ENCODE assay signal across 20 cellular contexts in the genomic region with DNA sequence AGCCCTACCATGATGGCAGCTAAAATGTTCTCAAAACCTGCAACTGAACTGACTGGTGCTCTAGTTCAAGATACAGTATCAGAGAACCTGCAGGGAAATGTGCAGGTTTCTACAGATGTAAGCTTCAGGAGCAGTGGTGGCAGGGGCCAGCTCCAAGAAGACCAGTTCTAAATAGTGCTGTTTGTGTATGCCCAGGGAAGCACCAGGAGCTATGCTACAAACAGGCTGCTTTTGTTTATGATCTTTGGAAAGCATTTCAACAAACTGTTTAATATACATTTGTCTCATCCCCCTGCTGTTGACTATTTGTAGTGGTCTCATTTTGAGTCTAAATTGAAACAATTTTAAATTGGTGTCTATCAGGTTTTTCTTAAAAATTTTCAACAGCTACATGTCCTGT. TPM values are rescaled to one million over a fixed set of nuclear protein-coding genes. Genes with fewer than 3 reads are reported as not detected.
DNase-seq lines count a peak whose midpoint lies in the region; ATAC-seq and TF ChIP-seq lines count a peak whose summit lies in the region.
"Had no signal": no experiment of that assay in that cellular context is flagged by ENCODE, and none has a peak within 500 bp of the region (broad histone marks: within the 10 kb centered on the region; RNA-seq: fewer than 3 reads in every experiment).

No MANE protein-coding gene starts in this region.

- H3K27ac ChIP-seq in hepatocyte, result peak overlapping the region; percentile 82
- H3K27ac ChIP-seq: BLaER1 had no signal

- no peak overlapping the region for H2AFZ ChIP-seq in hepatocyte

- H3K4me1 Mint-ChIP-seq in HFFc6 (ENCODE audit: low read depth), result no peaks in the 10 kb centered on the region
- H3K4me1 Mint-ChIP-seq in progenitor cell of endocrine pancreas (ENCODE audit: low read depth), result peaks cover 21% of the 10 kb centered on the region

- no peaks in the 10 kb centered on the region for H3K9me2 ChIP-seq in hepatocyte (replicated peaks; ENCODE audit: insufficient read depth)

- H3K27me3 ChIP-seq in hepatocyte, result no peaks in the 10 kb centered on the region
- H3K27me3 ChIP-seq: BLaER1, MG63, SJSA1 had no signal

- no peaks in the 10 kb centered on the region for H3K36me3 ChIP-seq in hepatocyte (replicated peaks; ENCODE audit: insufficient read depth, low read depth)

- no peaks in the 10 kb centered on the region for H4K20me1 ChIP-seq in hepatocyte (ENCODE audit: insufficient read depth, poor library complexity, severe bottlenecking)
- H4K20me1 ChIP-seq: BLaER1 had no signal

- in situ Hi-C loops in SK-MEL-5 (cut with HindIII; ENCODE audit: low pct_unique_long_range_greater_than_20kb, low sequenced_read_pairs), result no loop called here

- DNase-seq in HFFc6, result no peak
- peak; percentile 43 for DNase-seq in SK-MEL-5 (ENCODE audit: low read depth, low spot score)
- DNase-seq in hepatocyte (ENCODE audit: low spot score), result no peak
- DNase-seq in progenitor cell of endocrine pancreas (ENCODE audit: low spot score, unreplicated experiment), result no peak
- no peak for DNase-seq in NCI-H2196 (lab: John Stamatoyannopoulos, UW; ENCODE audit: unreplicated experiment)
- DNase-seq in activated CD4-positive, CD25-positive, alpha-beta regulatory T cell treated with anti-CD3 and anti-CD28 coated beads, Interleukin-2, amount 50 U/mL, for 72 hours, result no peak
- no peak for DNase-seq in T-helper 2 cell
- DNase-seq: CD4-positive, alpha-beta T cell; COR-L47; MG63; NCI-H1694 treated with DMSO at 0.1 percent for 48 hours; NCI-H2081 treated with DMSO at 0.1 percent for 48 hours; NCI-H226; NCI-H524 treated with DMSO at 0.1 percent for 48 hours; OCI-M1 had no signal

- no peak overlapping the region for H3K4me3 ChIP-seq in hepatocyte
- H3K4me3 ChIP-seq: BLaER1, K562, MG63, SJSA1 had no signal

- TF ChIP-seq CTCF in HFFc6 (IDR thresholded peaks at IDR 0.05), result peak; percentile 46
- TF ChIP-seq CTCF in hepatocyte (IDR thresholded peaks at IDR 0.05; ENCODE audit: poor library complexity), result no peak
- TF ChIP-seq CTCF in progenitor cell of endocrine pancreas (IDR thresholded peaks at IDR 0.05; ENCODE audit: unreplicated experiment), result peak; percentile 16

- H3K4me2 ChIP-seq in hepatocyte, result no peak overlapping the region
- H3K4me2 ChIP-seq: BLaER1 had no signal

- H3K4me1 ChIP-seq in hepatocyte (ENCODE audit: insufficient read depth), result peaks cover 15% of the 10 kb centered on the region

- no peaks in the 10 kb centered on the region for H3K79me2 ChIP-seq in hepatocyte

- H3K27ac Mint-ChIP-seq in HFFc6, result no peak overlapping the region
- no peak overlapping the region for H3K27ac Mint-ChIP-seq in progenitor cell of endocrine pancreas
- H3K27ac Mint-ChIP-seq: CD4-positive, alpha-beta T cell had no signal

- ATAC-seq in GM18907 (IDR thresholded peaks at IDR 0.05; ENCODE audit: unreplicated experiment), result no peak
- ATAC-seq: K562, Right ventricle myocardium inferior had no signal

- no peaks in the 10 kb centered on the region for H3K36me3 Mint-ChIP-seq in HFFc6 (ENCODE audit: low read depth)
- no peaks in the 10 kb centered on the region for H3K36me3 Mint-ChIP-seq in progenitor cell of endocrine pancreas (ENCODE audit: insufficient read depth)

- H3K9me3 ChIP-seq in hepatocyte (ENCODE audit: low read depth), result no peaks in the 10 kb centered on the region
- H3K9me3 ChIP-seq: BLaER1, MG63, SJSA1 had no signal

- H3K4me3 Mint-ChIP-seq in HFFc6, result no peak overlapping the region
- H3K4me3 Mint-ChIP-seq in progenitor cell of endocrine pancreas (ENCODE audit: low read depth), result no peak overlapping the region
- H3K4me3 Mint-ChIP-seq: CD4-positive, alpha-beta T cell had no signal

- H3K27me3 Mint-ChIP-seq in HFFc6 (ENCODE audit: insufficient read depth) (no peaks in the 10 kb centered on the region), progenitor cell of endocrine pancreas (no peaks in the 10 kb centered on the region)
- H3K27me3 Mint-ChIP-seq: CD4-positive, alpha-beta T cell had no signal

- no peaks in the 10 kb centered on the region for H3K9me3 Mint-ChIP-seq in HFFc6
- no peaks in the 10 kb centered on the region for H3K9me3 Mint-ChIP-seq in progenitor cell of endocrine pancreas (ENCODE audit: low read depth)
- H3K9me3 Mint-ChIP-seq: CD4-positive, alpha-beta T cell had no signal

RNA-seq across cellular contexts. Expression of gene FZD5, which starts 20.7 kb away (rescaled TPM):
- 1 to 10 TPM in 4 of 6 experiments, under 1 TPM in 2; 0.64 to 1.4 (median 1.2) TPM for total RNA-seq in HFFc6 (2021; fragmentation: NEBNext Ultra II Directional; extraction: Animal tissue kit (Norgen Biotek cat#: 25700))
- 4.8 and 4.9 TPM in 2 replicates for total RNA-seq in SK-MEL-5 (2014; rRNA removed; shearing (Covaris generic))
- 4.2 and 4.6 TPM in 2 replicates for polyA plus RNA-seq in SK-MEL-5 (2015; cell fraction: cytosol; rRNA removed)
- polyA plus RNA-seq in SK-MEL-5 (2015; cell fraction: nucleus; rRNA removed), result 2.6 and 3.1 TPM in 2 replicates
- total RNA-seq in hepatocyte, result 43.3 and 47.2 TPM in 2 replicates
- polyA plus RNA-seq in hepatocyte, result 14.4 and 16.8 TPM in 2 replicates
- total RNA-seq in progenitor cell of endocrine pancreas, result 238 and 247 TPM in 2 replicates

RNA-seq across cellular contexts. Expression of gene CCNYL1, which starts 37.6 kb away (rescaled TPM):
- 10 to 100 TPM; 13.3 to 21.7 (median 17.5) TPM for total RNA-seq in HFFc6 (2021; fragmentation: NEBNext Ultra II Directional; extraction: Animal tissue kit (Norgen Biotek cat#: 25700))
- total RNA-seq in SK-MEL-5 (2014; rRNA removed; shearing (Covaris generic)), result 7.0 and 8.5 TPM in 2 replicates
- polyA plus RNA-seq in SK-MEL-5 (2015; cell fraction: cytosol; rRNA removed), result 11.1 and 18.7 TPM in 2 replicates
- polyA plus RNA-seq in SK-MEL-5 (2015; cell fraction: nucleus; rRNA removed), result 6.3 and 8.1 TPM in 2 replicates
- total RNA-seq in hepatocyte (10.3 and 17.6 TPM in 2 replicates), progenitor cell of endocrine pancreas (18.8 and 25.4 TPM in 2 replicates)
- 12.0 and 13.7 TPM in 2 replicates for polyA plus RNA-seq in hepatocyte
